ENCODE assay signal across 21 cellular contexts in genomic region chr3:58692484-58692883, GRCh38. TPM values are rescaled to one million over a fixed set of nuclear protein-coding genes. Genes with fewer than 3 reads are reported as not detected.
"Had no signal": no experiment of that assay in that cellular context is flagged by ENCODE, and none has a peak within 500 bp of the region (broad histone marks: within the 10 kb centered on the region; RNA-seq: fewer than 3 reads in every experiment).

No MANE protein-coding gene starts in this region.

- H3K36me3 ChIP-seq: MG63 had no signal

- H3K9ac ChIP-seq: SK-N-SH had no signal

- H3K4me3 ChIP-seq: MG63 had no signal

- H3K4me2 ChIP-seq: SK-N-SH had no signal

- DNase-seq: Karpas-422, KG1, MG63, NCI-H1092, NCI-H1105 treated with DMSO at 0.1 percent for 48 hours, NCI-H1417 treated with DMSO at 0.1 percent for 48 hours, NCI-H146, NCI-H1694 treated with DMSO at 0.1 percent for 48 hours, NCI-H2029, NCI-H2081 treated with DMSO at 0.1 percent for 48 hours, NCI-H2171, NCI-H226, NCI-H446, NCI-H510A, NCI-H524 treated with DMSO at 0.1 percent for 48 hours, NCI-H774, SHP77, SK-N-SH had no signal

- H3K27ac ChIP-seq: RWPE1 had no signal

- H3K27me3 ChIP-seq: MG63 had no signal

RNA-seq across cellular contexts. Expression of gene FAM3D, which starts 25.9 kb away (rescaled TPM):
- total RNA-seq: HT1080, SK-MEL-5 had no signal
- polyA plus RNA-seq: SK-N-SH had no signal
